In genomic region chr15:70538278-70538677, GRCh38 we compare ENCODE assay signal across 1 cellular context.
TF ChIP-seq lines count a peak whose summit lies in the region.

No MANE protein-coding gene starts in this region.

TF ChIP-seq in HepG2, 621 proteins besides CTCF, POLR2A, EP300 and RAD21 (continued from another document):
- TF ChIP-seq TEAD2 (CRISPR knock-in tag; IDR thresholded peaks at IDR 0.05) (no peak), SOX6 (IDR thresholded peaks at IDR 0.05) (no peak), SOX6 (CRISPR knock-in tag; IDR thresholded peaks at IDR 0.05) (no peak), ZNF414 (CRISPR knock-in tag; IDR thresholded peaks at IDR 0.05) (no peak), ZBTB34 (CRISPR knock-in tag; IDR thresholded peaks at IDR 0.05) (no peak), REPIN1 (CRISPR knock-in tag; IDR thresholded peaks at IDR 0.05; ENCODE audit: borderline replicate concordance, low read depth) (no peak), ZNF567 (CRISPR knock-in tag; IDR thresholded peaks at IDR 0.05; ENCODE audit: borderline replicate concordance) (no peak), FOSL2 (CRISPR knock-in tag; IDR thresholded peaks at IDR 0.05) (peak; percentile 47; the same call in 1 of the 2 replicates), FOXP1 (IDR thresholded peaks at IDR 0.05) (no peak), FOXP1 (CRISPR knock-in tag; IDR thresholded peaks at IDR 0.05) (0 out of 2 replicates have a peak, but pooled peaks have one; percentile 13)
- TF ChIP-seq, protein P1, sequence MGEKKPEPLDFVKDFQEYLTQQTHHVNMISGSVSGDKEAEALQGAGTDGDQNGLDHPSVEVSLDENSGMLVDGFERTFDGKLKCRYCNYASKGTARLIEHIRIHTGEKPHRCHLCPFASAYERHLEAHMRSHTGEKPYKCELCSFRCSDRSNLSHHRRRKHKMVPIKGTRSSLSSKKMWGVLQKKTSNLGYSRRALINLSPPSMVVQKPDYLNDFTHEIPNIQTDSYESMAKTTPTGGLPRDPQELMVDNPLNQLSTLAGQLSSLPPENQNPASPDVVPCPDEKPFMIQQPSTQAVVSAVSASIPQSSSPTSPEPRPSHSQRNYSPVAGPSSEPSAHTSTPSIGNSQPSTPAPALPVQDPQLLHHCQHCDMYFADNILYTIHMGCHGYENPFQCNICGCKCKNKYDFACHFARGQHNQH (CRISPR knock-in tag; IDR thresholded peaks at IDR 0.05): no peak
